ENCODE assay signal across 25 cellular contexts in genomic region chr12:126509587-126509986, GRCh38.
"Had no signal": no experiment of that assay in that cellular context is flagged by ENCODE, and none has a peak within 500 bp of the region (broad histone marks: within the 10 kb centered on the region; RNA-seq: fewer than 3 reads in every experiment).

No MANE protein-coding gene starts in this region.

- DNase-seq: dermis blood vessel endothelial cell; effector memory CD4-positive, alpha-beta T cell; foreskin melanocyte; glutamatergic neuron; heart right ventricle; hippocampal formation; left colon; left ventricle myocardium superior; lower lobe of right lung; natural killer cell; occipital lobe; ovary; stimulated activated CD4-positive, alpha-beta T cell treated with anti-CD3 and anti-CD28 coated beads, Interleukin-2, amount 100 ng/mL, for 24 hours; stimulated activated CD4-positive, alpha-beta T cell treated with anti-CD3 and anti-CD28 coated beads, Interleukin-4, amount 100 ng/mL, for 24 hours; stimulated activated naive CD8-positive, alpha-beta T cell treated with anti-CD3 and anti-CD28 coated beads, Interleukin-15, Interleukin-2, amounts not matched to agents 100 U/mL and 50 U/mL, for 24 hours; upper lobe of left lung had no signal

- H3K9me3 ChIP-seq: lower lobe of right lung, ovary, thoracic aorta, upper lobe of left lung had no signal

- H3K4me1 ChIP-seq: esophagus muscularis mucosa, heart right ventricle, lower lobe of right lung, tibial nerve, upper lobe of left lung had no signal

- ATAC-seq: left colon; left ventricle myocardium superior; lower lobe of right lung; natural killer cell; sciatic nerve; stimulated activated effector memory CD8-positive, alpha-beta T cell treated with anti-CD3 and anti-CD28 coated beads, Interleukin-12 subunit alpha, Interleukin-12 subunit beta, amount 100 ng/mL, for 72 hours; stimulated activated naive CD8-positive, alpha-beta T cell treated with anti-CD3 and anti-CD28 coated beads, Interleukin-15, Interleukin-2, amounts not matched to agents 100 U/mL and 50 U/mL, for 24 hours had no signal

- H3K36me3 ChIP-seq: esophagus muscularis mucosa, heart right ventricle, lower lobe of right lung, ovary, thoracic aorta, tibial nerve, upper lobe of left lung had no signal

- H3K4me3 ChIP-seq: coronary artery, esophagus muscularis mucosa, heart right ventricle, lower lobe of right lung, ovary, thoracic aorta, tibial nerve, upper lobe of left lung had no signal

- H3K27ac ChIP-seq: coronary artery, esophagus muscularis mucosa, heart right ventricle, lower lobe of right lung, ovary, thoracic aorta, tibial nerve, upper lobe of left lung had no signal

- H3K27me3 ChIP-seq: esophagus muscularis mucosa, heart right ventricle, ovary, tibial nerve, upper lobe of left lung had no signal

- FAIRE-seq: endothelial cell of umbilical vein, islet of Langerhans, urothelium cell line had no signal
